In the genomic region with DNA sequence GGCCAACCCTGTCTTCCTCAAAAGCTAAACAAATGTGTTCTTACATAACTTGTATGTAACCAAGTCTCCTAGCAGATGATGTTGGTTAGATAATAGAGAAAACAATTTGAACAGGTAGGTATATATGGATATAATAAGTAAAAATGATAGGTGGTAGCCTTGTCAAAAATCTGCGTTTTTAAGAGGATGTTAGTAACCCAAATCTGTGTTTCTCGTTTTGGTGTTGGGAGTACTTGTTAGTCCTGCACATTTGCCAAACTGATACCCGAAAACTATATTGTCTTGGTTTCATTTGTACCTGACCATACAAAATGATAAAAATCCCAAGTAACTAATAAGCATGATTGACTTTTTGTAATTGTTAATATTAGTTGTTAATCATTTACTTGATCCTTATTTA, we compare ENCODE assay signal across 18 cellular contexts. TPM values are rescaled to one million over a fixed set of nuclear protein-coding genes. Genes with fewer than 3 reads are reported as not detected.
"Had no signal": no experiment of that assay in that cellular context is flagged by ENCODE, and none has a peak within 500 bp of the region (broad histone marks: within the 10 kb centered on the region; RNA-seq: fewer than 3 reads in every experiment).

No MANE protein-coding gene starts in this region.

- H3K27me3 ChIP-seq: tibial artery had no signal

- ATAC-seq: activated CD8-positive, alpha-beta memory T cell treated with anti-CD3 and anti-CD28 coated beads, Interleukin-2, amount 10 ng/mL, durations not matched to agents 7 days and 5 days had no signal

- H3K9me3 Mint-ChIP-seq: activated B cell treated with CpG ODN at 0.5 μM for 24 hours had no signal

- H3K27ac Mint-ChIP-seq: activated B cell treated with CpG ODN at 0.5 μM for 24 hours had no signal

- FAIRE-seq: TTC549 had no signal

- H3K27me3 Mint-ChIP-seq: activated B cell treated with CpG ODN at 0.5 μM for 24 hours; activated CD8-positive, alpha-beta memory T cell treated with anti-CD3 and anti-CD28 coated beads, Interleukin-2, amount 10 ng/mL, durations not matched to agents 7 days and 5 days had no signal

- DNase-seq: activated B cell treated with CpG ODN at 0.5 μM for 24 hours; activated CD4-positive, alpha-beta T cell treated with anti-CD3 and anti-CD28 coated beads, Interleukin-2, amount 50 U/mL, for 1 hour; activated gamma-delta T cell treated with Interleukin-2 at 50 U/mL for 16 hours; activated T-cell treated with anti-CD3 and anti-CD28 coated beads, Interleukin-2, amount 50 U/mL, for 48 hours; cortex of kidney; effector memory CD4-positive, alpha-beta T cell; left ventricle myocardium superior; mesendoderm; T-helper 2 cell; tibial artery had no signal

- H3K4me3 ChIP-seq: SK-N-MC, skin epidermis, tibial artery had no signal

- H3K27ac ChIP-seq: epithelial cell of prostate, SK-N-MC, skin epidermis, tibial artery had no signal

- H3K4me3 Mint-ChIP-seq: activated B cell treated with CpG ODN at 0.5 μM for 24 hours; activated CD8-positive, alpha-beta memory T cell treated with anti-CD3 and anti-CD28 coated beads, Interleukin-2, amount 10 ng/mL, durations not matched to agents 7 days and 5 days had no signal

RNA-seq across cellular contexts. Expression of gene SLC10A1, which starts 22.0 kb away (rescaled TPM):
- total RNA-seq: activated B cell treated with CpG ODN at 0.5 μM for 24 hours; activated CD8-positive, alpha-beta memory T cell treated with anti-CD3 and anti-CD28 coated beads, Interleukin-2, amount 10 ng/mL, durations not matched to agents 7 days and 5 days; cardiac septum; kidney epithelial cell; left ventricle myocardium superior had no signal
- polyA plus RNA-seq: adipose tissue had no signal
